ENCODE assay signal across 8 cellular contexts in genomic region chr4:186726150-186726439, GRCh38. TPM values are rescaled to one million over a fixed set of nuclear protein-coding genes. Genes with fewer than 3 reads are reported as not detected.
A peak's percentile ranks its signal among the peaks of the same experiment; 100 is the strongest.
DNase-seq lines count a peak whose midpoint lies in the region; ATAC-seq and TF ChIP-seq lines count a peak whose summit lies in the region.

No MANE protein-coding gene starts in this region.

- H3K27me3 ChIP-seq in lung (ENCODE audit: control insufficient read depth, insufficient read depth) (no peaks in the 10 kb centered on the region), upper lobe of right lung (peaks cover 13% of the 10 kb centered on the region)

- no peak for ATAC-seq in activated CD8-positive, alpha-beta memory T cell treated with anti-CD3 and anti-CD28 coated beads, Interleukin-2, amount 10 ng/mL, durations not matched to agents 7 days and 5 days
- ATAC-seq in lung (ENCODE audit: insufficient read depth, low FRiP score) (peak; percentile 1), upper lobe of right lung (no peak), HG03039 (IDR thresholded peaks at IDR 0.05; ENCODE audit: unreplicated experiment) (no peak), GM19351 (IDR thresholded peaks at IDR 0.05; ENCODE audit: unreplicated experiment) (no peak), HG02798 (IDR thresholded peaks at IDR 0.05; ENCODE audit: poor library complexity, unreplicated experiment) (no peak)

- peaks cover 9% of the 10 kb centered on the region for H3K4me1 Mint-ChIP-seq in activated CD8-positive, alpha-beta memory T cell treated with anti-CD3 and anti-CD28 coated beads, Interleukin-2, amount 10 ng/mL, durations not matched to agents 7 days and 5 days

- H3K27me3 Mint-ChIP-seq in activated CD8-positive, alpha-beta memory T cell treated with anti-CD3 and anti-CD28 coated beads, Interleukin-2, amount 10 ng/mL, durations not matched to agents 7 days and 5 days: peaks cover 59% of the 10 kb centered on the region

- CTCF ChIA-PET in activated CD8-positive, alpha-beta memory T cell treated with anti-CD3 and anti-CD28 coated beads, Interleukin-2, amount 10 ng/mL, durations not matched to agents 7 days and 5 days (lab: Charles Lee): no interaction called here

- peaks cover 17% of the 10 kb centered on the region for H3K36me3 Mint-ChIP-seq in activated CD8-positive, alpha-beta memory T cell treated with anti-CD3 and anti-CD28 coated beads, Interleukin-2, amount 10 ng/mL, durations not matched to agents 7 days and 5 days

- intact Hi-C loops in upper lobe of right lung (cut with DNase I): no loop called here

- TF ChIP-seq CTCF in choroid plexus epithelial cell (conservative IDR thresholded peaks at IDR 0.05; ENCODE audit: low read depth, low read length) (no peak), lung (IDR thresholded peaks at IDR 0.05; ENCODE audit: control extremely low read depth, extremely low read depth) (no peak), upper lobe of right lung (IDR thresholded peaks at IDR 0.05) (no peak)

- 2% methylated on average over 21 of the region's 21 CpGs for WGBS in lung, 2 donors

- no peaks in the 10 kb centered on the region for H3K36me3 ChIP-seq in lung (ENCODE audit: control insufficient read depth in 2 of 2, insufficient read depth in 2 of 2, low read length in 2 of 2)
- H3K36me3 ChIP-seq in upper lobe of right lung: no peaks in the 10 kb centered on the region

- H3K9me3 Mint-ChIP-seq in activated CD8-positive, alpha-beta memory T cell treated with anti-CD3 and anti-CD28 coated beads, Interleukin-2, amount 10 ng/mL, durations not matched to agents 7 days and 5 days (ENCODE audit: low read depth): no peaks in the 10 kb centered on the region

- peak overlapping the region; percentile 69 for H3K27ac Mint-ChIP-seq in activated CD8-positive, alpha-beta memory T cell treated with anti-CD3 and anti-CD28 coated beads, Interleukin-2, amount 10 ng/mL, durations not matched to agents 7 days and 5 days

- H3K9me3 ChIP-seq in lung (ENCODE audit: control insufficient read depth in 2 of 2, insufficient read depth in 1 of 2, low read length in 1 of 2): no peaks in the 10 kb centered on the region
- H3K9me3 ChIP-seq in upper lobe of right lung: no peaks in the 10 kb centered on the region

- H3K27ac ChIP-seq in lung (ENCODE audit: low read depth in 1 of 2, low read length in 1 of 2) (peak overlapping the region; percentile 65 to 82), upper lobe of right lung (peak overlapping the region; percentile 78)

- peak overlapping the region; percentile 40 for H3K4me3 Mint-ChIP-seq in activated CD8-positive, alpha-beta memory T cell treated with anti-CD3 and anti-CD28 coated beads, Interleukin-2, amount 10 ng/mL, durations not matched to agents 7 days and 5 days

- H3K4me1 ChIP-seq in lung (ENCODE audit: control insufficient read depth in 2 of 2, insufficient read depth in 2 of 2, low read length in 2 of 2) (peaks cover 0 to 3% of the 10 kb centered on the region in 2 donors), upper lobe of right lung (no peaks in the 10 kb centered on the region)

- DNase-seq in activated CD8-positive, alpha-beta memory T cell treated with anti-CD3 and anti-CD28 coated beads, Interleukin-2, amount 10 ng/mL, durations not matched to agents 7 days and 5 days: no peak
- DNase-seq in activated CD8-positive, alpha-beta memory T cell treated with anti-CD3 and anti-CD28 coated beads, Interleukin-2, amount 50 U/mL, for 4 hours: no peak
- no peak for DNase-seq in choroid plexus epithelial cell (ENCODE audit: low read depth)
- no peak for DNase-seq in lung (ENCODE audit: low spot score)
- no peak for DNase-seq in upper lobe of right lung

- peak overlapping the region; percentile 65 for H3K4me3 ChIP-seq in choroid plexus epithelial cell (ENCODE audit: low read depth, low read length)
- H3K4me3 ChIP-seq in lung: peak overlapping the region; percentile 64
- peak overlapping the region; percentile 71 for H3K4me3 ChIP-seq in upper lobe of right lung

RNA-seq across cellular contexts. Expression of gene FAT1, which starts 2.4 kb away (rescaled TPM):
- total RNA-seq in activated CD8-positive, alpha-beta memory T cell treated with anti-CD3 and anti-CD28 coated beads, Interleukin-2, amount 10 ng/mL, durations not matched to agents 7 days and 5 days: under 1 TPM in 1 of 2 experiments, not detected in 1; 0.05 TPM
- total RNA-seq in lung: 100 to 1,000 TPM; 122 to 318 TPM
- 10 to 100 TPM; 19.4 to 22.5 TPM for polyA plus RNA-seq in lung
- 84.3 TPM for total RNA-seq in upper lobe of right lung

Comparison
In these comparisons a context has a peak if more than half of its experiments do, and no peak if none do; other contexts are left out.
1. RNA of gene FAT1, which starts 2.4 kb away (total RNA-seq): 122 to 318 TPM in lung and 84.3 TPM in upper lobe of right lung (single experiment); 0.05 TPM in activated CD8-positive, alpha-beta memory T cell treated with anti-CD3 and anti-CD28 coated beads, Interleukin-2, amount 10 ng/mL, durations not matched to agents 7 days and 5 days; every median in the first group is over 10 times any median in the second.
2. Peak in every context shown above with its lines, with median percentiles within 50 percentile points of each other: H3K4me3 ChIP-seq.